Comparison of ENCODE assay signal across 9 cellular contexts in the genomic region with DNA sequence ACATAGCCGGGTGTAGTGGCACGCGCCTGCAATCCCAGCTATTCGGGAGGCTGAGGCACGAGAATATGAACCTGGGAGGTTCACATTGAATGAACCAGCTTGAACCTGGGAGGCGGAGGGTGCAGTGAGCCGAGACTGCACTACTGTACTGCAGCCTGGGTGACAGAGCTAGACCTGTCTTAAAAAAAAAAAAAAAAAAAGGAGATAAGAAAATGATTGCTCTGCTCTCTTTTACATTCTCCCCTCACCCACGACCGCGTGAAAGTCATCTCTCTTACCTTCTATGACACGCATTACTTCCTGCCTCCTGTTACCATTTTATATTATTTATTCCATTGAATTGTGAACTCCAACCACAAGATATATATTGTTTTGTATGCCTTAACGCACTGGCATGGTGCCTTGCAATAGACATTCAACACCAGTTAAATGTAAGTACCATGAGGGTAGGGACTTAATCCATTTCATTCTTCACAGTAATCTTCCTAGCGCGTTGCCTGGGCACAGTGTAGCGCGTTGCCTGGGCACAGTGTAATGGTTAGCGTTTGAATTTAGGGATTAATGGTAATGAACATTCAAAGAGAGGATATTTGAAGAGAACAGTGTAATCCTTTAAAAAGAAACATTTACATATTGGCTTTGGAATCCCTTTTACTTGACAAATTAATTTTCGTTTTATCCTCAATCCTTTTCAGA. TPM values are rescaled to one million over a fixed set of nuclear protein-coding genes. Genes with fewer than 3 reads are reported as not detected.
DNase-seq lines count a peak whose midpoint lies in the region; ATAC-seq and TF ChIP-seq lines count a peak whose summit lies in the region.
"Had no signal": no experiment of that assay in that cellular context is flagged by ENCODE, and none has a peak within 500 bp of the region (broad histone marks: within the 10 kb centered on the region; RNA-seq: fewer than 3 reads in every experiment).

No MANE protein-coding gene starts in this region.

- no peak for ATAC-seq in activated naive CD8-positive, alpha-beta T cell treated with anti-CD3 and anti-CD28 coated beads, Interleukin-2, amount 10 ng/mL, durations not matched to agents 7 days and 5 days (ENCODE audit: low read depth)
- no peak for ATAC-seq in HG02610 (IDR thresholded peaks at IDR 0.05; ENCODE audit: unreplicated experiment)

- H3K27me3 ChIP-seq in tibial artery = no peaks in the 10 kb centered on the region

- H3K4me1 ChIP-seq in tibial artery = peaks cover 0 to 69% (median 49%) of the 10 kb centered on the region in 4 donors

- POLR2A ChIA-PET in activated naive CD8-positive, alpha-beta T cell treated with anti-CD3 and anti-CD28 coated beads, Interleukin-2, amount 10 ng/mL, durations not matched to agents 7 days and 5 days (lab: Charles Lee) = interaction anchor here (0.6 to 4.0 kb wide), 11 partner anchors 11 to 241 kb away, joined by 3 to 15 read pairs (median 4); a partner anchor contains a TSS

- peak overlapping the region; percentile 93 for H3K27ac Mint-ChIP-seq in activated naive CD8-positive, alpha-beta T cell treated with anti-CD3 and anti-CD28 coated beads, Interleukin-2, amount 10 ng/mL, durations not matched to agents 7 days and 5 days
- peak overlapping the region; percentile 95 for H3K27ac Mint-ChIP-seq in mesothelial cell of epicardium

- no peaks in the 10 kb centered on the region for H3K9me3 ChIP-seq in tibial artery

- no peak for TF ChIP-seq CTCF in mesothelial cell of epicardium (IDR thresholded peaks at IDR 0.05; ENCODE audit: unreplicated experiment)
- no peak for TF ChIP-seq CTCF in tibial artery (IDR thresholded peaks at IDR 0.05)

- DNase-seq in activated CD8-positive, alpha-beta memory T cell treated with anti-CD3 and anti-CD28 coated beads for 4 hours (ENCODE audit: low read depth in 2 of 2) = peak; percentile 14 to 48
- DNase-seq in activated CD8-positive, alpha-beta memory T cell treated with anti-CD3 and anti-CD28 coated beads for 24 hours = no peak
- DNase-seq in activated naive CD8-positive, alpha-beta T cell treated with anti-CD3 and anti-CD28 coated beads, Interleukin-2, amount 10 ng/mL, durations not matched to agents 7 days and 5 days = no peak
- DNase-seq in mesothelial cell of epicardium (ENCODE audit: low spot score in 2 of 2, unreplicated experiment in 2 of 2) (no peak), tibial artery (no peak), LoVo (ENCODE audit: low spot score) (no peak), COLO829 (ENCODE audit: low spot score) (no peak)
- DNase-seq: NCI-H510A treated with DMSO at 0.1 percent for 48 hours had no signal

- H3K36me3 ChIP-seq in tibial artery = no peaks in the 10 kb centered on the region

- H3K27me3 Mint-ChIP-seq in activated naive CD8-positive, alpha-beta T cell treated with anti-CD3 and anti-CD28 coated beads, Interleukin-2, amount 10 ng/mL, durations not matched to agents 7 days and 5 days = no peaks in the 10 kb centered on the region
- H3K27me3 Mint-ChIP-seq in mesothelial cell of epicardium (ENCODE audit: low read depth) = no peaks in the 10 kb centered on the region

- peaks cover 26% of the 10 kb centered on the region for H3K36me3 Mint-ChIP-seq in activated naive CD8-positive, alpha-beta T cell treated with anti-CD3 and anti-CD28 coated beads, Interleukin-2, amount 10 ng/mL, durations not matched to agents 7 days and 5 days
- peaks cover 2% of the 10 kb centered on the region for H3K36me3 Mint-ChIP-seq in mesothelial cell of epicardium

- H3K4me3 Mint-ChIP-seq in activated naive CD8-positive, alpha-beta T cell treated with anti-CD3 and anti-CD28 coated beads, Interleukin-2, amount 10 ng/mL, durations not matched to agents 7 days and 5 days = peak overlapping the region; percentile 97
- H3K4me3 Mint-ChIP-seq in mesothelial cell of epicardium = peak overlapping the region; percentile 92

- H3K27ac ChIP-seq in tibial artery = peak overlapping the region; percentile 88 to 96

- H3K4me1 Mint-ChIP-seq in activated naive CD8-positive, alpha-beta T cell treated with anti-CD3 and anti-CD28 coated beads, Interleukin-2, amount 10 ng/mL, durations not matched to agents 7 days and 5 days = peaks cover 45% of the 10 kb centered on the region
- H3K4me1 Mint-ChIP-seq in mesothelial cell of epicardium = peaks cover 48% of the 10 kb centered on the region

- no peaks in the 10 kb centered on the region for H3K9me3 Mint-ChIP-seq in activated naive CD8-positive, alpha-beta T cell treated with anti-CD3 and anti-CD28 coated beads, Interleukin-2, amount 10 ng/mL, durations not matched to agents 7 days and 5 days
- no peaks in the 10 kb centered on the region for H3K9me3 Mint-ChIP-seq in mesothelial cell of epicardium

- H3K4me3 ChIP-seq in tibial artery = peak overlapping the region; percentile 57 to 80

- intact Hi-C loops in tibial artery (cut with DNase I; ENCODE audit: low total_unique reads) = loop anchor here (5.0 kb wide), 1 partner anchor 251 kb away; no protein-coding TSS in a partner anchor

RNA-seq across cellular contexts. Expression of a gene that starts 2.7 kb away (rescaled TPM):
- 100 to 1,000 TPM; 233 to 257 TPM for total RNA-seq in activated naive CD8-positive, alpha-beta T cell treated with anti-CD3 and anti-CD28 coated beads, Interleukin-2, amount 10 ng/mL, durations not matched to agents 7 days and 5 days
- 107 to 114 TPM (median 110 TPM) in 3 replicates for total RNA-seq in mesothelial cell of epicardium

Comparison
In these comparisons a context has a peak if more than half of its experiments do, and no peak if none do; other contexts are left out.
1. DNase-seq: peak in activated CD8-positive, alpha-beta memory T cell treated with anti-CD3 and anti-CD28 coated beads for 4 hours (2 of 2); none in activated CD8-positive, alpha-beta memory T cell treated with anti-CD3 and anti-CD28 coated beads for 24 hours (single experiment), activated naive CD8-positive, alpha-beta T cell treated with anti-CD3 and anti-CD28 coated beads, Interleukin-2, amount 10 ng/mL, durations not matched to agents 7 days and 5 days (single experiment), mesothelial cell of epicardium (0 of 2), tibial artery (0 of 2), LoVo (single experiment) and COLO829 (single experiment).